In the genomic region with DNA sequence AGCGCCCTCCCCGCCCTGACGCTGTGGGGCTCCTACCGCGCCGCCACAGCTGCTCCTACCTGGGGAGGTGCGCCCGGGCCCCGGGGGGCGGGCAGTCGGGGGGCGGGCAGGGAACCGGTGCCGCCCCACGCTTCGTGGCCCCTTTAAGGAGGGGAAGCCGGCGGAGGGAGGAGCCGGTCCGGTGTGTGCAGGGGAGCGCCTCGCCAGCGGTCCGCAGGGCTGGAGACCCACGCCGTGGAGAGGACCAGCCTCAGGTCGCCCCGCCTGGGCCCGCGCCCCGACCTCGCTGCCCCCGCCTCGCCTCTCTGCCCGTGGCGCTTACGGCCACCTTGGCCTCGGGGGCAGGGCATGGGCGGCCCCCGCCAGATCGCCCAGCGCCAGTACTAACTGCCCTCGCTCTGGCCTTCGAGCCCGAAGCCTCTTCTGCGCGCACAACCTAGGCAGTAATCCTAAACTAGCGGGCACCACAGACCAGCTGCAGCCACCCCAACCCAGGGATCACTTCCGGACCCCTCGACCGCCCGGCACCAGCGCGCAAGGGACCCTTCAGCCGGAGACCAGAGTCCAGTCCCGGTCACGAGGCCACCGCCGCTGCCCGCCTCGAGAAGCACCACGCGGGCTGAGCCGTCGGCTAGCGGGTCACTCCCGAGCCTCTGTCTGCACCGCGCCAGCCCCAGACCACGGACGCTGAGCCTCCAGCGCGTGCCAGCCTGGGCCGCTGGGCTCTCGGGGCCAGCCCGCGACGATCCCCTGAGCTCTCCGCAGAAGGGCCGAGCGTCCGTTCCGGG, we compare ENCODE assay signal across 9 cellular contexts. TPM values are rescaled to one million over a fixed set of nuclear protein-coding genes. Genes with fewer than 3 reads are reported as not detected.
DNase-seq lines count a peak whose midpoint lies in the region; ATAC-seq, FAIRE-seq and TF ChIP-seq lines count a peak whose summit lies in the region.
"Had no signal": no experiment of that assay in that cellular context is flagged by ENCODE, and none has a peak within 500 bp of the region (broad histone marks: within the 10 kb centered on the region; RNA-seq: fewer than 3 reads in every experiment).

Gene FOXE1 (plus strand): TSS at position 171 of the 788 bp plus-strand sequence. CDS start 689 bp downstream, outside the sequence.

- H3K4me3 Mint-ChIP-seq in progenitor cell of endocrine pancreas (ENCODE audit: low read depth) = peak within 1 kb of the TSS; percentile 69

- H3K9me3 Mint-ChIP-seq in progenitor cell of endocrine pancreas (ENCODE audit: low read depth) = no peaks in the 10 kb centered on the region

- H3K27me3 ChIP-seq in NT2/D1 (ENCODE audit: insufficient read depth, insufficient read length) = peaks cover 99% of the 10 kb centered on the region

- TF ChIP-seq POLR2A in GM12892 (IDR thresholded peaks at IDR 0.05; ENCODE audit: low read depth, low read length) = no peak

- no peak for FAIRE-seq in GM12892 (lab: Jason Lieb, UNC)

- ATAC-seq in esophagus mucosa = peak; percentile 68
- ATAC-seq: HCT116 had no signal

- peaks cover 5% of the 10 kb centered on the region for H3K4me1 Mint-ChIP-seq in progenitor cell of endocrine pancreas (ENCODE audit: low read depth)

- no peaks in the 10 kb centered on the region for H3K36me3 ChIP-seq in NT2/D1 (ENCODE audit: insufficient read depth, insufficient read length, low read length)

- no peaks in the 10 kb centered on the region for H3K36me3 Mint-ChIP-seq in progenitor cell of endocrine pancreas (ENCODE audit: insufficient read depth)

- H3K27ac Mint-ChIP-seq in progenitor cell of endocrine pancreas = peak within 1 kb of the TSS; percentile 37

- TF ChIP-seq CTCF in progenitor cell of endocrine pancreas (IDR thresholded peaks at IDR 0.05; ENCODE audit: unreplicated experiment) = no peak

- peaks cover 86% of the 10 kb centered on the region for H3K27me3 Mint-ChIP-seq in progenitor cell of endocrine pancreas

- peak within 1 kb of the TSS; percentile 68 for H3K9ac ChIP-seq in NT2/D1 (ENCODE audit: insufficient read length, low read depth)

- H3K4me1 ChIP-seq in NT2/D1 (ENCODE audit: insufficient read depth, insufficient read length) = peaks cover 9% of the 10 kb centered on the region

- DNase-seq in ELF-1 (ENCODE audit: low read depth, low spot score) (peak; percentile 36), NT2/D1 (ENCODE audit: low read depth, low spot score) (no peak), progenitor cell of endocrine pancreas (ENCODE audit: low spot score, unreplicated experiment) (no peak), NCI-H1436 treated with DMSO at 0.1 percent for 48 hours (lab: John Stamatoyannopoulos, UW) (no peak), GM12892 (ENCODE audit: insufficient read length) (no peak), NCI-H2196 (lab: John Stamatoyannopoulos, UW; ENCODE audit: unreplicated experiment) (no peak)
- DNase-seq in stimulated activated CD4-positive, alpha-beta T cell treated with anti-CD3 and anti-CD28 coated beads, Interleukin-2, amount 100 ng/mL, for 48 hours = no peak

- H3K4me3 ChIP-seq in NT2/D1 (ENCODE audit: insufficient read length, low read depth) = peak within 1 kb of the TSS; percentile 41

- no peaks in the 10 kb centered on the region for H3K9me3 ChIP-seq in NT2/D1 (ENCODE audit: insufficient read depth, low read length)

RNA-seq across cellular contexts. Expression of gene FOXE1, which starts in this region (rescaled TPM):
- total RNA-seq in esophagus mucosa (7.6 TPM), progenitor cell of endocrine pancreas (0.29 and 0.38 TPM in 2 replicates)
- not detected for polyA plus RNA-seq in GM12892 (2012; ENCODE audit: missing spikeins)
